ENCODE assay signal across 10 cellular contexts in the genomic region with DNA sequence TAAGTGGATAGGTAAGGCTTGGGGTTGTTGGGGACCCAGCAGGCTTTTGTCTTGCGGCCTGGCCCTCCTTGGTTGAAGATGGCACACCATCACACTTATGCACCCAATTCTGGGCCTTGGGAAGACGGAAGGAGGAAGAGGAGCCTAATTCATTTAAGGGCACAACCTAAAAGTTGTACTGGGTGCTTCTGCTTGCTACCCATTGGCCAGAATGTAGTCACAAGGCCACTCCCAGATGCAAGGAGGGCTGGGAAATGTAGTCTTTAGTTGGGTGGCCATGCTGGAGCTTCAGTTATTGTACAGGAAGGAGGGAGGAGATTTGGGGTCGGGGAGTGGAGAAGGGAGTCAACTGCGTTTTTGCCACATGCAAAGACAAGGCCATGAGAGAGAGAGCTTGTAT.
DNase-seq lines count a peak whose midpoint lies in the region; ATAC-seq and TF ChIP-seq lines count a peak whose summit lies in the region.
"Had no signal": no experiment of that assay in that cellular context is flagged by ENCODE, and none has a peak within 500 bp of the region (broad histone marks: within the 10 kb centered on the region; RNA-seq: fewer than 3 reads in every experiment).

No MANE protein-coding gene starts in this region.

- H3K4me1 ChIP-seq in stomach, result peaks cover 0 to under 1% (median under 1%) of the 10 kb centered on the region in 4 donors

- H3K27ac ChIP-seq in stomach, result no peak overlapping the region

- intact Hi-C loops in dendritic cell treated with granulocyte-macrophage colony-stimulating factor and Interleukin-4, amounts not matched to agents 40 ng/mL and 50 ng/mL, for 4 days (cut with micrococcal nuclease), result loop anchor here (2.0 kb wide), 1 partner anchor 168 kb away; a partner anchor contains a TSS
- intact Hi-C loops in stomach (cut with DNase I; ENCODE audit: low total_unique reads), result no loop called here

- no peaks in the 10 kb centered on the region for H3K27me3 ChIP-seq in stomach

- H3K4me3 ChIP-seq in stomach, result no peak overlapping the region

- H3K27ac Mint-ChIP-seq in activated T-cell treated with anti-CD3 and anti-CD28 coated beads, Interleukin-2, amount 50 U/mL, for 72 hours, result no peak overlapping the region
- no peak overlapping the region for H3K27ac Mint-ChIP-seq in activated T-cell treated with anti-CD3 and anti-CD28 coated beads, Interleukin-2, amount 50 U/mL, for 24 hours
- H3K27ac Mint-ChIP-seq in dendritic cell treated with granulocyte-macrophage colony-stimulating factor and Interleukin-4, amounts not matched to agents 40 ng/mL and 50 ng/mL, for 4 days, result peak overlapping the region; percentile 94
- H3K27ac Mint-ChIP-seq: activated naive CD4-positive, alpha-beta T cell treated with anti-CD3 and anti-CD28 coated beads, Interleukin-2, amount 50 U/mL, for 24 hours; T-helper 1 cell treated with Interleukin-12 subunit alpha and Interleukin-12 subunit beta and Interleukin-4 antibody, amounts not matched to agents 30 μg/mL and 1 μg/mL, for 36 hours had no signal

- H3K9me3 Mint-ChIP-seq in activated T-cell treated with anti-CD3 and anti-CD28 coated beads, Interleukin-2, amount 50 U/mL, for 72 hours, result no peaks in the 10 kb centered on the region
- no peaks in the 10 kb centered on the region for H3K9me3 Mint-ChIP-seq in activated T-cell treated with anti-CD3 and anti-CD28 coated beads, Interleukin-2, amount 50 U/mL, for 24 hours
- H3K9me3 Mint-ChIP-seq in dendritic cell treated with granulocyte-macrophage colony-stimulating factor and Interleukin-4, amounts not matched to agents 40 ng/mL and 50 ng/mL, for 4 days, result no peaks in the 10 kb centered on the region
- H3K9me3 Mint-ChIP-seq: activated naive CD4-positive, alpha-beta T cell treated with anti-CD3 and anti-CD28 coated beads, Interleukin-2, amount 50 U/mL, for 24 hours; T-helper 1 cell treated with Interleukin-12 subunit alpha and Interleukin-12 subunit beta and Interleukin-4 antibody, amounts not matched to agents 30 μg/mL and 1 μg/mL, for 36 hours had no signal

- no peaks in the 10 kb centered on the region for H3K9me3 ChIP-seq in stomach

- no peak for TF ChIP-seq CTCF in stomach (IDR thresholded peaks at IDR 0.05)

- TF ChIP-seq POLR2A in stomach (IDR thresholded peaks at IDR 0.05), result no peak

- 75 to 86% (median 79%) methylated on average over 4 of the region's 4 CpGs for WGBS in stomach, 5 donors

- H3K4me3 Mint-ChIP-seq in activated T-cell treated with anti-CD3 and anti-CD28 coated beads, Interleukin-2, amount 50 U/mL, for 72 hours, result no peak overlapping the region
- H3K4me3 Mint-ChIP-seq in activated T-cell treated with anti-CD3 and anti-CD28 coated beads, Interleukin-2, amount 50 U/mL, for 24 hours, result no peak overlapping the region
- H3K4me3 Mint-ChIP-seq in dendritic cell treated with granulocyte-macrophage colony-stimulating factor and Interleukin-4, amounts not matched to agents 40 ng/mL and 50 ng/mL, for 4 days, result peak overlapping the region; percentile 68
- H3K4me3 Mint-ChIP-seq: activated naive CD4-positive, alpha-beta T cell treated with anti-CD3 and anti-CD28 coated beads, Interleukin-2, amount 50 U/mL, for 24 hours; T-helper 1 cell treated with Interleukin-12 subunit alpha and Interleukin-12 subunit beta and Interleukin-4 antibody, amounts not matched to agents 30 μg/mL and 1 μg/mL, for 36 hours had no signal

- peak; percentile 32 to 62 for ATAC-seq in activated T-cell treated with anti-CD3 and anti-CD28 coated beads, Interleukin-2, amount 50 U/mL, for 72 hours (replicated peaks in 1 of 2)
- ATAC-seq in stimulated activated naive CD8-positive, alpha-beta T cell treated with anti-CD3 and anti-CD28 coated beads, Interleukin-15, Interleukin-2, amounts not matched to agents 100 U/mL and 50 U/mL, for 24 hours, result peak; percentile 47

- no peak for TF ChIP-seq EP300 in stomach (IDR thresholded peaks at IDR 0.05)

- no peaks in the 10 kb centered on the region for H3K4me1 Mint-ChIP-seq in activated T-cell treated with anti-CD3 and anti-CD28 coated beads, Interleukin-2, amount 50 U/mL, for 72 hours (ENCODE audit: low read depth)
- H3K4me1 Mint-ChIP-seq in activated T-cell treated with anti-CD3 and anti-CD28 coated beads, Interleukin-2, amount 50 U/mL, for 24 hours (ENCODE audit: low read depth), result no peaks in the 10 kb centered on the region
- peaks cover 73% of the 10 kb centered on the region for H3K4me1 Mint-ChIP-seq in dendritic cell treated with granulocyte-macrophage colony-stimulating factor and Interleukin-4, amounts not matched to agents 40 ng/mL and 50 ng/mL, for 4 days (ENCODE audit: low read depth)
- H3K4me1 Mint-ChIP-seq: activated naive CD4-positive, alpha-beta T cell treated with anti-CD3 and anti-CD28 coated beads, Interleukin-2, amount 50 U/mL, for 24 hours had no signal

- no peaks in the 10 kb centered on the region for H3K36me3 Mint-ChIP-seq in activated T-cell treated with anti-CD3 and anti-CD28 coated beads, Interleukin-2, amount 50 U/mL, for 72 hours (ENCODE audit: insufficient read depth in 2 of 2)
- no peaks in the 10 kb centered on the region for H3K36me3 Mint-ChIP-seq in activated T-cell treated with anti-CD3 and anti-CD28 coated beads, Interleukin-2, amount 50 U/mL, for 24 hours (ENCODE audit: low read depth)
- H3K36me3 Mint-ChIP-seq in dendritic cell treated with granulocyte-macrophage colony-stimulating factor and Interleukin-4, amounts not matched to agents 40 ng/mL and 50 ng/mL, for 4 days (ENCODE audit: low read depth), result no peaks in the 10 kb centered on the region
- H3K36me3 Mint-ChIP-seq: activated naive CD4-positive, alpha-beta T cell treated with anti-CD3 and anti-CD28 coated beads, Interleukin-2, amount 50 U/mL, for 24 hours had no signal

- no peak for DNase-seq in activated T-cell treated with anti-CD3 and anti-CD28 coated beads, Interleukin-2, amount 50 U/mL, for 72 hours
- no peak for DNase-seq in activated T-cell treated with anti-CD3 and anti-CD28 coated beads, Interleukin-2, amount 50 U/mL, for 24 hours
- DNase-seq in OCI-M1 (lab: John Stamatoyannopoulos, UW), result peak; percentile 42
- DNase-seq in stimulated activated naive CD8-positive, alpha-beta T cell treated with anti-CD3 and anti-CD28 coated beads, Interleukin-15, Interleukin-2, amounts not matched to agents 100 U/mL and 50 U/mL, for 24 hours, result no peak
- DNase-seq in stomach, result no peak
- DNase-seq in stimulated activated CD4-positive, alpha-beta T cell treated with anti-CD3 and anti-CD28 coated beads, Interleukin-12 subunit alpha, Interleukin-12 subunit beta, amount 100 ng/mL, for 4 hours, result no peak
- DNase-seq in NCI-H526 treated with DMSO at 0.1 percent for 48 hours (lab: John Stamatoyannopoulos, UW), result no peak

- peaks cover 19% of the 10 kb centered on the region for H3K27me3 Mint-ChIP-seq in activated T-cell treated with anti-CD3 and anti-CD28 coated beads, Interleukin-2, amount 50 U/mL, for 72 hours (ENCODE audit: low read depth)
- peaks cover 6% of the 10 kb centered on the region for H3K27me3 Mint-ChIP-seq in activated T-cell treated with anti-CD3 and anti-CD28 coated beads, Interleukin-2, amount 50 U/mL, for 24 hours
- H3K27me3 Mint-ChIP-seq in dendritic cell treated with granulocyte-macrophage colony-stimulating factor and Interleukin-4, amounts not matched to agents 40 ng/mL and 50 ng/mL, for 4 days, result peaks cover 4% of the 10 kb centered on the region

- no peaks in the 10 kb centered on the region for H3K36me3 ChIP-seq in stomach
